Comparison of ENCODE assay signal across 23 cellular contexts in the genomic region with DNA sequence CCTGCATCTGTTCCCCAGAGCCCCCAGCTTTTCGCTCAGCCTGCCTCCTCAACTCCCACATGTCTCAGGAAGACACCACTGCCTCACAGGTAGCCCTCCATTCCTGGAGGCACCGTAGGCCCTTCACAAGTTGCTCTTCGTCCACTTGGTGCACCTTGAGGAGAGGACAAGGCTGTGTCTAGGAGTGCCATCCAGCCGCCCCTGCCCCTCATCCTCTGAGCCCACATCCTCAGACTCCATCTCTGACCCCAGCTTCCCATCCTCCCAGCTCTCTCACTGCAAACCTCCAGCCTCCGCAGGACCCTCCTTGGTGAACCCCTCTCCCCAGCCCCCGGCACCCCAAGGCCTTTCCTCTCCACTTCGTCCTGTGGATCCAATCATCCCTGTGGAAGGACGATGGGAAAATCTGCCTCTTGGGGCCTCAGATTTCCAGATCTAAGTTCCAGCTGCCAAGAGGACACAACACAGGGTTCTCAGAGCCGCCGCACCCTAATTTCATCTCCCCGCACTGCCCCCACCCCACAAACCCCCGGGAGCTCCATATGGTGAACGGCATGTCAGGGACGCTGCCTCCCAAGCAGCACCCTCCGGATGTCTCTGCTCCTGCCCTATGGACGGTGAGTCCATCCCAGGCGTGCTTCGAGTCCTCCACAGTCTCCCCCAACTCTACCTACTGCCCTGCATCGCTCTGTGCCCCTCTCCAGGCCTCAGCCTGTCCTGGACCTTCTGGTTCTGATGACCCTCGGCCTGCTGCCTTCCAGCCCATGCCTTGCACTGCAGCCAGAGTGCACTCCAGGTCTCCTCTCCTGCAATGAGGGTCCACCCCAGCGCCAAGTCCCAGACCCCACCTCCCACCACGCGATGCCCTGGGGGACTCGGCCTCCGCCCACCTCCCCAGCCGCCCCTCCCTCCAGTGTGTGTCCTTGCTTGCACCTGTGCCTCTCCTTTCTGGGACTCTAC.
"Had no signal": no experiment of that assay in that cellular context is flagged by ENCODE, and none has a peak within 500 bp of the region (broad histone marks: within the 10 kb centered on the region; RNA-seq: fewer than 3 reads in every experiment).

No MANE protein-coding gene starts in this region.

- H3K4me3 Mint-ChIP-seq: activated B cell treated with CpG ODN at 0.5 μM for 24 hours; activated CD4-positive, alpha-beta T cell treated with anti-CD3 and anti-CD28 coated beads, Interleukin-2, amount 10 ng/mL, durations not matched to agents 7 days and 5 days; activated naive CD8-positive, alpha-beta T cell; activated T-cell treated with anti-CD3 and anti-CD28 coated beads, Interleukin-2, amount 50 U/mL, for 4 hours; mesothelial cell of epicardium; nephron progenitor cell; T-helper 17 cell had no signal

- DNase-seq: activated B cell treated with CpG ODN at 0.5 μM for 24 hours; activated CD4-positive, alpha-beta T cell treated with anti-CD3 and anti-CD28 coated beads, Interleukin-2, amount 10 ng/mL, durations not matched to agents 7 days and 5 days; activated gamma-delta T cell; activated T-cell treated with anti-CD3 and anti-CD28 coated beads, Interleukin-2, amount 50 U/mL, for 4 hours; amniotic stem cell; central memory CD4-positive, alpha-beta T cell; cortex of kidney; effector CD4-positive, alpha-beta T cell; esophagus squamous epithelium; hippocampal formation; lower lobe of right lung; nephron progenitor cell; SHP77; small intestine; stimulated activated CD4-positive, alpha-beta T cell treated with anti-CD3 and anti-CD28 coated beads, Interleukin-4, amount 100 ng/mL, for 4 hours; stimulated activated CD8-positive, alpha-beta memory T cell treated with anti-CD3 and anti-CD28 coated beads, Interleukin-4, amount 100 ng/mL, for 48 hours; stimulated activated naive CD4-positive, alpha-beta T cell treated with Interleukin-2 at 50 U/mL for 16 hours; T-helper 17 cell; trophoblast cell had no signal

- H3K4me1 ChIP-seq: body of pancreas, esophagus squamous epithelium, lower lobe of right lung, pancreas had no signal

- H3K36me3 Mint-ChIP-seq: activated naive CD8-positive, alpha-beta T cell; mesothelial cell of epicardium had no signal

- ATAC-seq: activated T-cell treated with anti-CD3 and anti-CD28 coated beads, Interleukin-2, amount 50 U/mL, for 4 hours; body of pancreas; pancreas; T-helper 17 cell had no signal

- H3K27me3 Mint-ChIP-seq: activated CD4-positive, alpha-beta T cell treated with anti-CD3 and anti-CD28 coated beads, Interleukin-2, amount 10 ng/mL, durations not matched to agents 7 days and 5 days had no signal

- H3K36me3 ChIP-seq: esophagus squamous epithelium, lower lobe of right lung, pancreas had no signal

- H3K9me3 ChIP-seq: body of pancreas, esophagus squamous epithelium, lower lobe of right lung, pancreas had no signal

- H3K9me3 Mint-ChIP-seq: activated B cell treated with CpG ODN at 0.5 μM for 24 hours; activated T-cell treated with anti-CD3 and anti-CD28 coated beads, Interleukin-2, amount 50 U/mL, for 4 hours; mesothelial cell of epicardium; nephron progenitor cell had no signal

- H3K27ac Mint-ChIP-seq: activated B cell treated with CpG ODN at 0.5 μM for 24 hours; activated CD4-positive, alpha-beta T cell treated with anti-CD3 and anti-CD28 coated beads, Interleukin-2, amount 10 ng/mL, durations not matched to agents 7 days and 5 days; activated naive CD8-positive, alpha-beta T cell; mesothelial cell of epicardium; nephron progenitor cell; T-helper 17 cell had no signal

- H3K27me3 ChIP-seq: body of pancreas, pancreas had no signal

- H3K27ac ChIP-seq: body of pancreas, esophagus squamous epithelium, lower lobe of right lung, pancreas had no signal

- H3K4me1 Mint-ChIP-seq: activated B cell treated with CpG ODN at 0.5 μM for 24 hours, mesothelial cell of epicardium, nephron progenitor cell, T-helper 17 cell had no signal

- H3K4me3 ChIP-seq: body of pancreas, esophagus squamous epithelium, lower lobe of right lung, pancreas had no signal
